Comparison of ENCODE assay signal across 8 cellular contexts in genomic region chr2:97645700-97646629, GRCh38. TPM values are rescaled to one million over a fixed set of nuclear protein-coding genes. Genes with fewer than 3 reads are reported as not detected.
DNase-seq lines count a peak whose midpoint lies in the region; ATAC-seq, FAIRE-seq and TF ChIP-seq lines count a peak whose summit lies in the region.

TSS of gene COX5B (plus strand) at chr2:97646062. CDS start at chr2:97646087, 25 bp downstream.

- ATAC-seq in HG02759 (IDR thresholded peaks at IDR 0.05; ENCODE audit: unreplicated experiment) (peak; percentile 97), Right ventricle myocardium inferior (peak; percentile 99), pancreas (peak; percentile 98 to 99 (median 98))

- H3K27ac ChIP-seq in pancreas (peak within 1 kb of the TSS; percentile 91 to 98 (median 98)), tibial artery (peak within 1 kb of the TSS; percentile 88 to 94)

- intact Hi-C loops in Right ventricle myocardium inferior (cut with DNase I): loop anchor here (1.0 kb wide), 1 partner anchor 18 kb away; the partner anchor contains the start of gene ACTR1B
- intact Hi-C loops in pancreas (cut with DNase I): no loop called here
- intact Hi-C loops in tibial artery (cut with DNase I; ENCODE audit: low total_unique reads): loop anchor here (2.0 kb wide), 1 partner anchor 17 kb away; no protein-coding TSS in a partner anchor

- H3K9me3 ChIP-seq in pancreas (no peaks in the 10 kb centered on the region), tibial artery (no peaks in the 10 kb centered on the region)

- 1% methylated on average over 61 to 63 of the region's 63 CpGs for WGBS in pancreas, 2 donors

- H3K36me3 ChIP-seq in pancreas (peaks cover 0 to 20% (median 14%) of the 10 kb centered on the region in 3 donors), tibial artery (peaks cover 24 to 39% (median 28%) of the 10 kb centered on the region in 3 donors)

- H3K27me3 ChIP-seq in pancreas (peaks cover 0 to 4% (median 0%) of the 10 kb centered on the region in 4 donors), tibial artery (no peaks in the 10 kb centered on the region)

- H3K4me1 ChIP-seq in pancreas (peaks cover 0 to 17% (median 5%) of the 10 kb centered on the region in 3 donors), tibial artery (peaks cover 0 to 17% (median 14%) of the 10 kb centered on the region in 4 donors)

- peak; percentile 90 for DNase-seq in GM12864 (ENCODE audit: low read depth)
- DNase-seq in NCI-H1417 (lab: John Stamatoyannopoulos, UW): peak; percentile 97 to 99 (median 98)
- DNase-seq in SW 1271 (lab: John Stamatoyannopoulos, UW): peak; percentile 98 to 99
- peak; percentile 98 for DNase-seq in activated naive CD8-positive, alpha-beta T cell treated with anti-CD3 and anti-CD28 coated beads, Interleukin-2, amount 50 U/mL, for 16 hours (ENCODE audit: low read depth, low spot score)
- peak; percentile 100 for DNase-seq in Right ventricle myocardium inferior (ENCODE audit: missing footprints)
- peak; percentile 97 to 99 (median 99) for DNase-seq in pancreas
- DNase-seq in tibial artery: peak; percentile 99

- TF ChIP-seq CTCF in GM12864 (IDR thresholded peaks at IDR 0.05; ENCODE audit: low read depth, low read length, missing control alignments) (no peak), pancreas (IDR thresholded peaks at IDR 0.05) (no peak), tibial artery (IDR thresholded peaks at IDR 0.05) (peak in 1 of 2 experiments; percentile 19)

- no peak for FAIRE-seq in pancreas (lab: Jason Lieb, UNC)

- H3K4me3 ChIP-seq in GM12864 (ENCODE audit: low read depth, low read length): peak within 1 kb of the TSS; percentile 93
- H3K4me3 ChIP-seq in pancreas: peak within 1 kb of the TSS; percentile 85 to 99 (median 93)
- H3K4me3 ChIP-seq in tibial artery: peak within 1 kb of the TSS; percentile 98 to 99

RNA-seq across cellular contexts. Expression of gene COX5B, which starts in this region (rescaled TPM):
- total RNA-seq in Right ventricle myocardium inferior (1,345 TPM), pancreas (100 to 1,000 TPM in 3 of 6 donors, 10 to 100 TPM in 3; 73.5 to 109 (median 96.2) TPM)
- polyA plus RNA-seq in pancreas: 100 to 1,000 TPM; 210 to 214 TPM

Comparison
In these comparisons a context has a peak if more than half of its experiments do, and no peak if none do; other contexts are left out.
1. Peak in every context shown above with its lines: DNase-seq, ATAC-seq, H3K4me3 ChIP-seq and H3K27ac ChIP-seq.
2. RNA of gene COX5B (total RNA-seq): 1,345 TPM in Right ventricle myocardium inferior (single experiment); 73.5 to 109 TPM in pancreas; every median in the first group is over 10 times any median in the second.
3. intact Hi-C loops: an anchor here in Right ventricle myocardium inferior (1.0 kb wide) and tibial artery (2.0 kb wide); none called in pancreas.